Comparison of ENCODE assay signal across 11 cellular contexts in the genomic region with DNA sequence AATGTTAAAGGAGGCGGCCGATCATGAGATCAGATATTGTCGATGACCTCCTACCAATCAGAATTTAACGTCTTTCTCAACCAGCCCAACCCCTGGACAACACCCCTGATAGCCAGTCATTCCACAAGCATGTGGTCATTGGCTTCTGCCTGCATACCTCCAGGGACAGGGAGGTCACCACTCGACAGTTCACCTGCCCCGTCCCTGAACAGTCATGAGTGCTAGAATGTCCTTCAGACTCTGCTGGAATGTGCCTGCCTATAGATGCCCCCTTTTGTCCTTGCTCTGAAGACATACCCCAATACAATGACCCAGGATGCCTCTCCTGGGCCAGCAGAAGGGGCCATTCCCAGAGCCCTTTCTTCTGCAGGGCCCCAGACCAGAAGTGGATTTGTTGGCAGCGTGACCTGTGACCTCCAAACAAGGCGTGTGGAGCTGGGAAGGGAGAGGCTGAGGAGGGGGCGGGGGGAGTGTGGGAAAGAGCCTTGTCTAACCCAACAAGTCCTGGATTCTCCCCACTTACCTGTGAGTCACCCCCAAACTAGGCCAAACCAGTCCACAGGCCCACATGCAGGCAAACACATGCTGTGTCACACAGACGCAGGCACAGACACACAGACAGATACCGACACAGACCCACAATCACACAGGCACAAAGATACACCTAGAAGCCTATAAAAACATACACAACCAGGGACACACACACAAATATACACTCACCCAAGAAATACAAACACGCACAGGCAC. TPM values are rescaled to one million over a fixed set of nuclear protein-coding genes. Genes with fewer than 3 reads are reported as not detected.
DNase-seq lines count a peak whose midpoint lies in the region; ATAC-seq and TF ChIP-seq lines count a peak whose summit lies in the region.
"Had no signal": no experiment of that assay in that cellular context is flagged by ENCODE, and none has a peak within 500 bp of the region (broad histone marks: within the 10 kb centered on the region; RNA-seq: fewer than 3 reads in every experiment).

No MANE protein-coding gene starts in this region.

- TF ChIP-seq CTCF in HEK293 (tag by site-specific recombination; IDR thresholded peaks at IDR 0.05) (no peak), mammary epithelial cell (conservative IDR thresholded peaks at IDR 0.05 in 1 of 2, IDR thresholded peaks at IDR 0.05 in 1 of 2; ENCODE audit: extremely low read depth in 1 of 2, insufficient read depth in 1 of 2, low read depth in 1 of 2, low read length in 2 of 2) (no peak), neural progenitor cell (IDR thresholded peaks at IDR 0.05) (no peak)

- H3K9ac ChIP-seq in mammary epithelial cell (ENCODE audit: insufficient read depth, low read length) = no peak overlapping the region
- no peak overlapping the region for H3K9ac ChIP-seq in neural progenitor cell

- H3K9me3 ChIP-seq in HEK293 (ENCODE audit: control insufficient read depth, insufficient read depth, low read depth, low read length) (no peaks in the 10 kb centered on the region), mammary epithelial cell (replicated peaks; ENCODE audit: insufficient read depth, low read length) (no peaks in the 10 kb centered on the region), neural progenitor cell (ENCODE audit: low read depth) (no peaks in the 10 kb centered on the region)

- H3K4me3 Mint-ChIP-seq in neural progenitor cell = peak overlapping the region; percentile 56
- H3K4me3 Mint-ChIP-seq: CD8-positive, alpha-beta T cell had no signal

- no peak overlapping the region for H3K27ac ChIP-seq in HEK293 (ENCODE audit: extremely low read depth, low read depth, low read length)
- peak overlapping the region; percentile 69 for H3K27ac ChIP-seq in mammary epithelial cell (ENCODE audit: insufficient read depth, low read depth, low read length)
- peak overlapping the region; percentile 65 for H3K27ac ChIP-seq in neural progenitor cell

- H3F3A ChIP-seq in neural progenitor cell (ENCODE audit: low read depth) = peaks cover 24% of the 10 kb centered on the region

- CTCF ChIA-PET in HEK293 (lab: Yijun Ruan, JAX) = interaction anchor here (0.7 to 4.2 kb wide), 4 partner anchors 12 to 75 kb away, joined by 4 to 26 read pairs (median 11); no protein-coding TSS in a partner anchor
- CTCF ChIA-PET in mammary epithelial cell (lab: Charles Lee; ENCODE audit: low non-redundant PET) = no interaction called here

- BruUV-seq in mammary epithelial cell (replicated peaks; lab: Mats Ljungman, UMichigan) = no TSS peak

- WGBS in mammary epithelial cell (ENCODE audit: low coverage, missing lambda C conversion rate) = 68% methylated on average over 11 of the region's 12 CpGs

- no peaks in the 10 kb centered on the region for H3K4me1 ChIP-seq in HEK293 (ENCODE audit: control insufficient read depth, insufficient read depth, low read length)
- peaks cover 49% of the 10 kb centered on the region for H3K4me1 ChIP-seq in mammary epithelial cell (ENCODE audit: insufficient read depth, low read length)
- H3K4me1 ChIP-seq in neural progenitor cell = peaks cover 40% of the 10 kb centered on the region

- DNase-seq in mammary epithelial cell (peak; percentile 96), neural progenitor cell (ENCODE audit: low spot score) (peak; percentile 72), RPMI8226 (no peak)
- DNase-seq: activated gamma-delta T cell; CD8-positive, alpha-beta T cell; left ventricle myocardium superior; stimulated activated naive CD8-positive, alpha-beta T cell treated with anti-CD3 and anti-CD28 coated beads, Interleukin-15, Interleukin-2, amounts not matched to agents 100 U/mL and 50 U/mL, for 24 hours had no signal

- in situ Hi-C loops in mammary epithelial cell (cut with MboI; ENCODE audit: low sequenced_read_pairs in 2 of 2) = no loop called here

- peak overlapping the region; percentile 14 for H3K4me2 ChIP-seq in mammary epithelial cell (ENCODE audit: insufficient read depth, low read depth, low read length)
- peak overlapping the region; percentile 51 for H3K4me2 ChIP-seq in neural progenitor cell

- peak overlapping the region; percentile 97 for H3K27ac Mint-ChIP-seq in neural progenitor cell
- H3K27ac Mint-ChIP-seq: CD8-positive, alpha-beta T cell had no signal

- POLR2A ChIA-PET in HEK293 (lab: Yijun Ruan, JAX) = no interaction called here

- H3K36me3 ChIP-seq in HEK293 (ENCODE audit: control insufficient read depth in 2 of 2, insufficient read depth in 1 of 2, low read length in 2 of 2) (no peaks in the 10 kb centered on the region), mammary epithelial cell (ENCODE audit: insufficient read depth, low read length) (no peaks in the 10 kb centered on the region), neural progenitor cell (no peaks in the 10 kb centered on the region)

- dilution Hi-C loops in mammary epithelial cell (cut with HindIII; ENCODE audit: low sequenced_read_pairs) = no loop called here

- H2AFZ ChIP-seq in mammary epithelial cell (ENCODE audit: low read depth, low read length) = peak overlapping the region; percentile 17
- no peak overlapping the region for H2AFZ ChIP-seq in neural progenitor cell (replicated peaks)

- ATAC-seq in GM21381 (IDR thresholded peaks at IDR 0.05; ENCODE audit: unreplicated experiment) (no peak), HG03565 (IDR thresholded peaks at IDR 0.05; ENCODE audit: unreplicated experiment) (no peak)
- ATAC-seq: CD8-positive, alpha-beta T cell; left ventricle myocardium superior; stimulated activated naive CD8-positive, alpha-beta T cell treated with anti-CD3 and anti-CD28 coated beads, Interleukin-15, Interleukin-2, amounts not matched to agents 100 U/mL and 50 U/mL, for 24 hours had no signal

- H3K36me3 Mint-ChIP-seq in neural progenitor cell = no peaks in the 10 kb centered on the region
- H3K36me3 Mint-ChIP-seq: CD8-positive, alpha-beta T cell had no signal

- H4K20me1 ChIP-seq in mammary epithelial cell (ENCODE audit: insufficient read depth, low read length) = no peaks in the 10 kb centered on the region
- H4K20me1 ChIP-seq in neural progenitor cell (ENCODE audit: low read depth) = no peaks in the 10 kb centered on the region

- peaks cover 10% of the 10 kb centered on the region for H3K27me3 Mint-ChIP-seq in neural progenitor cell (ENCODE audit: insufficient read depth, low read depth)

- H3K9me3 Mint-ChIP-seq in neural progenitor cell = no peaks in the 10 kb centered on the region
- H3K9me3 Mint-ChIP-seq: CD8-positive, alpha-beta T cell had no signal

- H3K79me2 ChIP-seq in mammary epithelial cell (ENCODE audit: insufficient read depth, low read length) (no peaks in the 10 kb centered on the region), neural progenitor cell (ENCODE audit: low read depth) (no peaks in the 10 kb centered on the region)

- H3K27me3 ChIP-seq in mammary epithelial cell (ENCODE audit: insufficient read depth, low read length) = no peaks in the 10 kb centered on the region
- H3K27me3 ChIP-seq in neural progenitor cell = no peaks in the 10 kb centered on the region

- H3K4me1 Mint-ChIP-seq in neural progenitor cell = peaks cover 61% of the 10 kb centered on the region

- intact Hi-C loops in mammary epithelial cell (cut with micrococcal nuclease) = no loop called here

- H3K4me3 ChIP-seq in HEK293 (ENCODE audit: low read depth, low read length) = no peak overlapping the region
- peak overlapping the region in 1 of 3 experiments; percentile 23 for H3K4me3 ChIP-seq in mammary epithelial cell (replicated peaks in 1 of 3; ENCODE audit: insufficient read depth in 1 of 3, low read depth in 2 of 3, low read length in 3 of 3)
- H3K4me3 ChIP-seq in neural progenitor cell = no peak overlapping the region

TF ChIP-seq in HEK293, 187 proteins besides CTCF, POLR2A, EP300 and RAD21 (continues in another document):
- TF ChIP-seq ZNF792 (tag by site-specific recombination; IDR thresholded peaks at IDR 0.05) (no peak), KLF8 (tag by site-specific recombination; IDR thresholded peaks at IDR 0.05) (no peak)
- TF ChIP-seq, protein P1, sequence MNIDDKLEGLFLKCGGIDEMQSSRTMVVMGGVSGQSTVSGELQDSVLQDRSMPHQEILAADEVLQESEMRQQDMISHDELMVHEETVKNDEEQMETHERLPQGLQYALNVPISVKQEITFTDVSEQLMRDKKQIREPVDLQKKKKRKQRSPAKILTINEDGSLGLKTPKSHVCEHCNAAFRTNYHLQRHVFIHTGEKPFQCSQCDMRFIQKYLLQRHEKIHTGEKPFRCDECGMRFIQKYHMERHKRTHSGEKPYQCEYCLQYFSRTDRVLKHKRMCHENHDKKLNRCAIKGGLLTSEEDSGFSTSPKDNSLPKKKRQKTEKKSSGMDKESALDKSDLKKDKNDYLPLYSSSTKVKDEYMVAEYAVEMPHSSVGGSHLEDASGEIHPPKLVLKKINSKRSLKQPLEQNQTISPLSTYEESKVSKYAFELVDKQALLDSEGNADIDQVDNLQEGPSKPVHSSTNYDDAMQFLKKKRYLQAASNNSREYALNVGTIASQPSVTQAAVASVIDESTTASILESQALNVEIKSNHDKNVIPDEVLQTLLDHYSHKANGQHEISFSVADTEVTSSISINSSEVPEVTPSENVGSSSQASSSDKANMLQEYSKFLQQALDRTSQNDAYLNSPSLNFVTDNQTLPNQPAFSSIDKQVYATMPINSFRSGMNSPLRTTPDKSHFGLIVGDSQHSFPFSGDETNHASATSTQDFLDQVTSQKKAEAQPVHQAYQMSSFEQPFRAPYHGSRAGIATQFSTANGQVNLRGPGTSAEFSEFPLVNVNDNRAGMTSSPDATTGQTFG (tag by site-specific recombination; IDR thresholded peaks at IDR 0.05; ENCODE audit: borderline replicate concordance) = 0 out of 2 replicates have a peak, but pooled peaks have one; percentile 48

RNA-seq across cellular contexts. Expression of a gene that starts 2.2 kb away (rescaled TPM):
- total RNA-seq in mammary epithelial cell = 10 to 100 TPM in 1 of 2 donors, 1 to 10 TPM in 1; 2.2 to 11.0 TPM
- 4.5 TPM for polyA plus RNA-seq in mammary epithelial cell
- polyA minus RNA-seq in mammary epithelial cell = 26.9 TPM
- total RNA-seq in neural progenitor cell (ENCODE audit: low replicate concordance) = 3.0 and 6.5 TPM in 2 replicates
- total RNA-seq: left ventricle myocardium superior had no signal

RNA-seq across cellular contexts. Expression of a gene that starts 20.8 kb away (rescaled TPM):
- total RNA-seq in mammary epithelial cell = not detected
- polyA plus RNA-seq in mammary epithelial cell = not detected
- not detected for polyA minus RNA-seq in mammary epithelial cell
- total RNA-seq in neural progenitor cell (ENCODE audit: low replicate concordance) = not detected in 2 replicates
- total RNA-seq: left ventricle myocardium superior, NCI-H460 had no signal

RNA-seq across cellular contexts. Expression of a gene that starts 34.0 kb away (rescaled TPM):
- total RNA-seq in mammary epithelial cell = not detected
- 0.27 TPM for polyA plus RNA-seq in mammary epithelial cell
- not detected for polyA minus RNA-seq in mammary epithelial cell
- total RNA-seq in neural progenitor cell (ENCODE audit: low replicate concordance) = 2.5 and 7.3 TPM in 2 replicates
- total RNA-seq: NCI-H460 had no signal

RNA-seq across cellular contexts. Expression of a gene that starts 45.3 kb away (rescaled TPM):
- total RNA-seq in mammary epithelial cell = 10 to 100 TPM in 1 of 2 donors, 1 to 10 TPM in 1; 6.2 to 12.9 TPM
- 8.5 TPM for polyA plus RNA-seq in mammary epithelial cell
- polyA minus RNA-seq in mammary epithelial cell = 4.5 TPM
- total RNA-seq in neural progenitor cell (ENCODE audit: low replicate concordance) = 5.9 and 10.2 TPM in 2 replicates

RNA-seq across cellular contexts. Expression of a gene that starts 58.9 kb away (rescaled TPM):
- not detected for total RNA-seq in mammary epithelial cell
- polyA plus RNA-seq in mammary epithelial cell = 0.02 TPM
- polyA minus RNA-seq in mammary epithelial cell = not detected
- total RNA-seq in neural progenitor cell (ENCODE audit: low replicate concordance) = 1,311 and 1,384 TPM in 2 replicates
- total RNA-seq: CD8-positive, alpha-beta T cell; left ventricle myocardium superior; NCI-H460 had no signal
